In genomic region chr22:39518996-39519680, GRCh38 we compare ENCODE assay signal across 8 cellular contexts. TPM values are rescaled to one million over a fixed set of nuclear protein-coding genes. Genes with fewer than 3 reads are reported as not detected.
DNase-seq lines count a peak whose midpoint lies in the region; ATAC-seq and TF ChIP-seq lines count a peak whose summit lies in the region.

No MANE protein-coding gene starts in this region.

- DNase-seq in NCI-H1105 treated with DMSO at 0.1 percent for 48 hours (lab: John Stamatoyannopoulos, UW) = peak; percentile 37
- no peak for DNase-seq in NCI-H1105 (lab: John Stamatoyannopoulos, UW)
- no peak for DNase-seq in Jurkat, Clone E6-1 (ENCODE audit: low read depth, low spot score)
- DNase-seq in hepatocyte (ENCODE audit: low spot score) = peak; percentile 56
- no peak for DNase-seq in smooth muscle cell (lab: John Stamatoyannopoulos, UW; ENCODE audit: unreplicated experiment)
- no peak for DNase-seq in H4 (ENCODE audit: low spot score)

- H3K27me3 ChIP-seq in hepatocyte (no peaks in the 10 kb centered on the region), smooth muscle cell (ENCODE audit: low read depth) (no peaks in the 10 kb centered on the region)

- peak overlapping the region; percentile 92 for H3K4me3 Mint-ChIP-seq in activated T-helper 17 cell treated with anti-CD3 and anti-CD28 coated beads, Interleukin-2, amount 50 U/mL, for 72 hours

- peaks cover 81% of the 10 kb centered on the region for H3K79me2 ChIP-seq in hepatocyte
- peaks cover 38% of the 10 kb centered on the region for H3K79me2 ChIP-seq in smooth muscle cell (ENCODE audit: low read depth)

- H3K36me3 Mint-ChIP-seq in activated T-helper 17 cell treated with anti-CD3 and anti-CD28 coated beads, Interleukin-2, amount 50 U/mL, for 72 hours (ENCODE audit: low read depth) = peaks cover 76% of the 10 kb centered on the region

- H3K9me3 Mint-ChIP-seq in activated T-helper 17 cell treated with anti-CD3 and anti-CD28 coated beads, Interleukin-2, amount 50 U/mL, for 72 hours = no peaks in the 10 kb centered on the region

- H4K20me1 ChIP-seq in hepatocyte (ENCODE audit: insufficient read depth, poor library complexity, severe bottlenecking) (peaks cover 35% of the 10 kb centered on the region), smooth muscle cell (ENCODE audit: low read depth) (peaks cover 50% of the 10 kb centered on the region)

- H3K9me2 ChIP-seq in hepatocyte (replicated peaks; ENCODE audit: insufficient read depth) = no peaks in the 10 kb centered on the region

- peak overlapping the region; percentile 98 for H3K27ac Mint-ChIP-seq in activated T-helper 17 cell treated with anti-CD3 and anti-CD28 coated beads, Interleukin-2, amount 50 U/mL, for 72 hours

- H3K36me3 ChIP-seq in hepatocyte (replicated peaks; ENCODE audit: insufficient read depth, low read depth) (peaks cover 9% of the 10 kb centered on the region), smooth muscle cell (ENCODE audit: low read depth) (no peaks in the 10 kb centered on the region)

- WGBS in hepatocyte (ENCODE audit: low lambda C conversion rate, missing lambda C conversion rate) = 13% methylated on average over 24 of the region's 24 CpGs
- 10% methylated on average over 24 of the region's 24 CpGs for WGBS in smooth muscle cell (ENCODE audit: low lambda C conversion rate)

- H3K4me1 Mint-ChIP-seq in activated T-helper 17 cell treated with anti-CD3 and anti-CD28 coated beads, Interleukin-2, amount 50 U/mL, for 72 hours = peaks cover 30% of the 10 kb centered on the region

- no peak for TF ChIP-seq CTCF in hepatocyte (IDR thresholded peaks at IDR 0.05; ENCODE audit: poor library complexity)
- TF ChIP-seq CTCF in smooth muscle cell (IDR thresholded peaks at IDR 0.05; ENCODE audit: borderline replicate concordance, insufficient read depth, poor library complexity, severe bottlenecking) = no peak

- H3K9me3 ChIP-seq in hepatocyte (ENCODE audit: low read depth) (no peaks in the 10 kb centered on the region), smooth muscle cell (replicated peaks; ENCODE audit: low read depth) (no peaks in the 10 kb centered on the region)

- H3F3A ChIP-seq in smooth muscle cell (ENCODE audit: low read depth) = peaks cover 32% of the 10 kb centered on the region

- peak overlapping the region; percentile 91 for H3K4me2 ChIP-seq in hepatocyte
- peak overlapping the region; percentile 87 for H3K4me2 ChIP-seq in smooth muscle cell

- ATAC-seq in activated T-helper 17 cell treated with anti-CD3 and anti-CD28 coated beads, Interleukin-2, amount 50 U/mL, for 72 hours (replicated peaks) = no peak
- no peak for ATAC-seq in activated CD4-positive, CD25-positive, alpha-beta regulatory T cell treated with anti-CD3 and anti-CD28 coated beads, Interleukin-2, amount 50 U/mL, for 24 hours

- H2AFZ ChIP-seq in hepatocyte = peak overlapping the region; percentile 19
- H2AFZ ChIP-seq in smooth muscle cell (ENCODE audit: low read depth) = peak overlapping the region; percentile 60

- H3K4me1 ChIP-seq in hepatocyte (ENCODE audit: insufficient read depth) (peaks cover 29% of the 10 kb centered on the region), smooth muscle cell (ENCODE audit: low read depth) (peaks cover 22% of the 10 kb centered on the region)

- no peaks in the 10 kb centered on the region for H3K27me3 Mint-ChIP-seq in activated T-helper 17 cell treated with anti-CD3 and anti-CD28 coated beads, Interleukin-2, amount 50 U/mL, for 72 hours

- H3K4me3 ChIP-seq in Jurkat, Clone E6-1 (ENCODE audit: low read length) = peak overlapping the region; percentile 73
- peak overlapping the region; percentile 49 for H3K4me3 ChIP-seq in hepatocyte
- peak overlapping the region; percentile 95 for H3K4me3 ChIP-seq in smooth muscle cell

- H3K9ac ChIP-seq in smooth muscle cell (ENCODE audit: low read depth) = peak overlapping the region; percentile 99

- H3K27ac ChIP-seq in hepatocyte (peak overlapping the region; percentile 97), smooth muscle cell (ENCODE audit: low read depth) (peak overlapping the region; percentile 99)

RNA-seq across cellular contexts. Expression of gene ATF4, which starts 1.2 kb away (rescaled TPM):
- 612 TPM for polyA plus RNA-seq in Jurkat, Clone E6-1 (2012; ENCODE audit: insufficient read depth, insufficient read length)
- 100 to 1,000 TPM; 338 to 432 TPM for total RNA-seq in activated T-helper 17 cell treated with anti-CD3 and anti-CD28 coated beads, Interleukin-2, amount 50 U/mL, for 72 hours
- total RNA-seq in hepatocyte = 231 and 271 TPM in 2 replicates
- polyA plus RNA-seq in hepatocyte = 144 and 170 TPM in 2 replicates
- 421 and 443 TPM in 2 replicates for total RNA-seq in smooth muscle cell
- polyA plus RNA-seq in smooth muscle cell = 288 and 339 TPM in 2 replicates
- 379 and 444 TPM in 2 replicates for total RNA-seq in H4 (2014; rRNA removed; shearing (Covaris generic))

RNA-seq across cellular contexts. Expression of gene RPS19BP1, which starts 13.4 kb away (rescaled TPM):
- 95.4 TPM for polyA plus RNA-seq in Jurkat, Clone E6-1 (2012; ENCODE audit: insufficient read depth, insufficient read length)
- total RNA-seq in activated T-helper 17 cell treated with anti-CD3 and anti-CD28 coated beads, Interleukin-2, amount 50 U/mL, for 72 hours = 100 to 1,000 TPM in 1 of 2 donors, 10 to 100 TPM in 1; 61.3 to 102 TPM
- 82.9 and 84.0 TPM in 2 replicates for total RNA-seq in hepatocyte
- 117 and 118 TPM in 2 replicates for polyA plus RNA-seq in hepatocyte
- total RNA-seq in smooth muscle cell = 42.8 and 71.6 TPM in 2 replicates
- polyA plus RNA-seq in smooth muscle cell = 97.1 and 115 TPM in 2 replicates
- 92.5 and 123 TPM in 2 replicates for total RNA-seq in H4 (2014; rRNA removed; shearing (Covaris generic))

RNA-seq across cellular contexts. Expression of gene MIEF1, which starts 17.0 kb away (rescaled TPM):
- 23.0 TPM for polyA plus RNA-seq in Jurkat, Clone E6-1 (2012; ENCODE audit: insufficient read depth, insufficient read length)
- 10 to 100 TPM; 34.7 to 54.0 TPM for total RNA-seq in activated T-helper 17 cell treated with anti-CD3 and anti-CD28 coated beads, Interleukin-2, amount 50 U/mL, for 72 hours
- 25.8 and 31.8 TPM in 2 replicates for total RNA-seq in hepatocyte
- polyA plus RNA-seq in hepatocyte = 17.5 and 22.2 TPM in 2 replicates
- total RNA-seq in smooth muscle cell = 11.1 and 17.8 TPM in 2 replicates
- polyA plus RNA-seq in smooth muscle cell = 11.3 and 14.5 TPM in 2 replicates
- 18.0 and 19.8 TPM in 2 replicates for total RNA-seq in H4 (2014; rRNA removed; shearing (Covaris generic))

RNA-seq across cellular contexts. Expression of gene CACNA1I, which starts 51.4 kb away (rescaled TPM):
- 0.10 TPM for polyA plus RNA-seq in Jurkat, Clone E6-1 (2012; ENCODE audit: insufficient read depth, insufficient read length)
- total RNA-seq in activated T-helper 17 cell treated with anti-CD3 and anti-CD28 coated beads, Interleukin-2, amount 50 U/mL, for 72 hours = 1 to 10 TPM in 1 of 2 donors, under 1 TPM in 1; 0.84 to 5.3 TPM
- total RNA-seq in hepatocyte (0.16 and 0.17 TPM in 2 replicates), smooth muscle cell (not detected in 2 replicates)
- polyA plus RNA-seq in hepatocyte (0.10 and 0.21 TPM in 2 replicates), smooth muscle cell (not detected in 2 replicates)
- 0.19 TPM in 1 of 2 replicates, not detected in the other for total RNA-seq in H4 (2014; rRNA removed; shearing (Covaris generic))

Comparison
In these comparisons a context has a peak if more than half of its experiments do, and no peak if none do; other contexts are left out.
1. DNase-seq: peak in NCI-H1105 treated with DMSO at 0.1 percent for 48 hours (single experiment) and hepatocyte (single experiment); none in NCI-H1105 (single experiment), Jurkat, Clone E6-1 (single experiment), smooth muscle cell (single experiment) and H4 (single experiment).
2. Peak in every context shown above with its lines, with median percentiles within 50 percentile points of each other: H3K4me3 ChIP-seq.